19 cellular contexts compared by ENCODE assay signal in genomic region chr11:30260813-30261212, GRCh38. TPM values are rescaled to one million over a fixed set of nuclear protein-coding genes. Genes with fewer than 3 reads are reported as not detected.
DNase-seq lines count a peak whose midpoint lies in the region; ATAC-seq lines count a peak whose summit lies in the region.
"Had no signal": no experiment of that assay in that cellular context is flagged by ENCODE, and none has a peak within 500 bp of the region (broad histone marks: within the 10 kb centered on the region; RNA-seq: fewer than 3 reads in every experiment).

No MANE protein-coding gene starts in this region.

- peak; percentile 97 for ATAC-seq in GM18909 (IDR thresholded peaks at IDR 0.05; ENCODE audit: poor library complexity, unreplicated experiment)
- peak; percentile 97 for ATAC-seq in GM21619 (IDR thresholded peaks at IDR 0.05; ENCODE audit: unreplicated experiment)
- peak; percentile 90 for ATAC-seq in HG03066 (IDR thresholded peaks at IDR 0.05; ENCODE audit: low read depth, unreplicated experiment)
- ATAC-seq in HG03565 (IDR thresholded peaks at IDR 0.05; ENCODE audit: unreplicated experiment) = peak; percentile 56
- ATAC-seq: Panc1 had no signal

- DNase-seq in occipital lobe (lab: John Stamatoyannopoulos, UW) (no peak), NK-92 (lab: John Stamatoyannopoulos, UW; ENCODE audit: unreplicated experiment) (no peak), COR-L47 (lab: John Stamatoyannopoulos, UW) (no peak), ecto neural progenitor cell (ENCODE audit: low spot score) (no peak)
- DNase-seq: activated CD4-positive, CD25-positive, alpha-beta regulatory T cell treated with anti-CD3 and anti-CD28 coated beads, Interleukin-2, amount 50 U/mL, for 72 hours; activated gamma-delta T cell; cerebellar nuclear complex; EL; H7; hypothalamus; kidney glomerular epithelial cell; spleen; T-helper 9 cell had no signal

RNA-seq across cellular contexts. Expression of gene FSHB, which starts 30.0 kb away (rescaled TPM):
- total RNA-seq in occipital lobe = not detected
- total RNA-seq: H7, SK-MEL-5, spleen had no signal
